1 cellular context compared by ENCODE assay signal in the genomic region with DNA sequence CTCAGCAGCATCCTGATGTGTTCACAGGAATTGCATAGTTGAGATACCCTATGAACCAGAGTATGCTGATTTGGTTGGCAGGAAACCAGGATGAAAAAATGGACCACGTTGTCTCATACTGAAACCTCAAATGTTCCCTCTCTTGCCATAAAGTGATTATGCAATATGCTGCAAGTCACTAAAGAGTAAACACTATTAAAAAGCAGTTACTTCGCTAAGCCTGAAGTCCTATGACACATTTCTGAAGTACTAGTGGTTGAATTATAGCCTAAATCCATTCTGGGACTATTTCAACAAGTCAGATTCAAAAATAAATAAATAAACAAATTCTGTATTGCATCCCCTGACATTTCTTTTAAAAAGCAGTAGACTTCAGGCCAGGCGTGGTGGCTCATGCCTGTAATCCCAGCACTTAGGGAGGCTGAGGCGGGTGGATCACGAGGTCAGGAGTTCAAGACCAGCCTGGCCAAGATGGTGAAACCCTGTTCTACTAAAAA.
TF ChIP-seq lines count a peak whose summit lies in the region.

No MANE protein-coding gene starts in this region.

TF ChIP-seq in GM12878, 131 proteins besides CTCF, POLR2A, EP300 and RAD21 (continued from another document):
- TF ChIP-seq PML (IDR thresholded peaks at IDR 0.05; ENCODE audit: low read length) (no peak), RB1 (IDR thresholded peaks at IDR 0.05; ENCODE audit: borderline replicate concordance) (no peak), FOXK2 (IDR thresholded peaks at IDR 0.05) (no peak), SPI1 (IDR thresholded peaks at IDR 0.05; ENCODE audit: borderline replicate concordance, insufficient read depth, low read depth, low read length) (no peak), GABPA (IDR thresholded peaks at IDR 0.05; ENCODE audit: low read depth) (0 out of 2 replicates have a peak, but pooled peaks have one; percentile 3), SIN3A (IDR thresholded peaks at IDR 0.05; ENCODE audit: low read depth, low read length) (no peak), CBX5 (IDR thresholded peaks at IDR 0.05; ENCODE audit: low read depth) (no peak)
- TF ChIP-seq, protein P1, sequence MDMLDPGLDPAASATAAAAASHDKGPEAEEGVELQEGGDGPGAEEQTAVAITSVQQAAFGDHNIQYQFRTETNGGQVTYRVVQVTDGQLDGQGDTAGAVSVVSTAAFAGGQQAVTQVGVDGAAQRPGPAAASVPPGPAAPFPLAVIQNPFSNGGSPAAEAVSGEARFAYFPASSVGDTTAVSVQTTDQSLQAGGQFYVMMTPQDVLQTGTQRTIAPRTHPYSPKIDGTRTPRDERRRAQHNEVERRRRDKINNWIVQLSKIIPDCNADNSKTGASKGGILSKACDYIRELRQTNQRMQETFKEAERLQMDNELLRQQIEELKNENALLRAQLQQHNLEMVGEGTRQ (IDR thresholded peaks at IDR 0.05; ENCODE audit: borderline replicate concordance, low read depth, low read length): no peak
- TF ChIP-seq, protein P2, sequence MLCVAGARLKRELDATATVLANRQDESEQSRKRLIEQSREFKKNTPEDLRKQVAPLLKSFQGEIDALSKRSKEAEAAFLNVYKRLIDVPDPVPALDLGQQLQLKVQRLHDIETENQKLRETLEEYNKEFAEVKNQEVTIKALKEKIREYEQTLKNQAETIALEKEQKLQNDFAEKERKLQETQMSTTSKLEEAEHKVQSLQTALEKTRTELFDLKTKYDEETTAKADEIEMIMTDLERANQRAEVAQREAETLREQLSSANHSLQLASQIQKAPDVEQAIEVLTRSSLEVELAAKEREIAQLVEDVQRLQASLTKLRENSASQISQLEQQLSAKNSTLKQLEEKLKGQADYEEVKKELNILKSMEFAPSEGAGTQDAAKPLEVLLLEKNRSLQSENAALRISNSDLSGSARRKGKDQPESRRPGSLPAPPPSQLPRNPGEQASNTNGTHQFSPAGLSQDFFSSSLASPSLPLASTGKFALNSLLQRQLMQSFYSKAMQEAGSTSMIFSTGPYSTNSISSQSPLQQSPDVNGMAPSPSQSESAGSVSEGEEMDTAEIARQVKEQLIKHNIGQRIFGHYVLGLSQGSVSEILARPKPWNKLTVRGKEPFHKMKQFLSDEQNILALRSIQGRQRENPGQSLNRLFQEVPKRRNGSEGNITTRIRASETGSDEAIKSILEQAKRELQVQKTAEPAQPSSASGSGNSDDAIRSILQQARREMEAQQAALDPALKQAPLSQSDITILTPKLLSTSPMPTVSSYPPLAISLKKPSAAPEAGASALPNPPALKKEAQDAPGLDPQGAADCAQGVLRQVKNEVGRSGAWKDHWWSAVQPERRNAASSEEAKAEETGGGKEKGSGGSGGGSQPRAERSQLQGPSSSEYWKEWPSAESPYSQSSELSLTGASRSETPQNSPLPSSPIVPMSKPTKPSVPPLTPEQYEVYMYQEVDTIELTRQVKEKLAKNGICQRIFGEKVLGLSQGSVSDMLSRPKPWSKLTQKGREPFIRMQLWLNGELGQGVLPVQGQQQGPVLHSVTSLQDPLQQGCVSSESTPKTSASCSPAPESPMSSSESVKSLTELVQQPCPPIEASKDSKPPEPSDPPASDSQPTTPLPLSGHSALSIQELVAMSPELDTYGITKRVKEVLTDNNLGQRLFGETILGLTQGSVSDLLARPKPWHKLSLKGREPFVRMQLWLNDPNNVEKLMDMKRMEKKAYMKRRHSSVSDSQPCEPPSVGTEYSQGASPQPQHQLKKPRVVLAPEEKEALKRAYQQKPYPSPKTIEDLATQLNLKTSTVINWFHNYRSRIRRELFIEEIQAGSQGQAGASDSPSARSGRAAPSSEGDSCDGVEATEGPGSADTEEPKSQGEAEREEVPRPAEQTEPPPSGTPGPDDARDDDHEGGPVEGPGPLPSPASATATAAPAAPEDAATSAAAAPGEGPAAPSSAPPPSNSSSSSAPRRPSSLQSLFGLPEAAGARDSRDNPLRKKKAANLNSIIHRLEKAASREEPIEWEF (IDR thresholded peaks at IDR 0.05; ENCODE audit: insufficient replicate concordance, low read depth, low read length): no peak
- TF ChIP-seq, protein P3, sequence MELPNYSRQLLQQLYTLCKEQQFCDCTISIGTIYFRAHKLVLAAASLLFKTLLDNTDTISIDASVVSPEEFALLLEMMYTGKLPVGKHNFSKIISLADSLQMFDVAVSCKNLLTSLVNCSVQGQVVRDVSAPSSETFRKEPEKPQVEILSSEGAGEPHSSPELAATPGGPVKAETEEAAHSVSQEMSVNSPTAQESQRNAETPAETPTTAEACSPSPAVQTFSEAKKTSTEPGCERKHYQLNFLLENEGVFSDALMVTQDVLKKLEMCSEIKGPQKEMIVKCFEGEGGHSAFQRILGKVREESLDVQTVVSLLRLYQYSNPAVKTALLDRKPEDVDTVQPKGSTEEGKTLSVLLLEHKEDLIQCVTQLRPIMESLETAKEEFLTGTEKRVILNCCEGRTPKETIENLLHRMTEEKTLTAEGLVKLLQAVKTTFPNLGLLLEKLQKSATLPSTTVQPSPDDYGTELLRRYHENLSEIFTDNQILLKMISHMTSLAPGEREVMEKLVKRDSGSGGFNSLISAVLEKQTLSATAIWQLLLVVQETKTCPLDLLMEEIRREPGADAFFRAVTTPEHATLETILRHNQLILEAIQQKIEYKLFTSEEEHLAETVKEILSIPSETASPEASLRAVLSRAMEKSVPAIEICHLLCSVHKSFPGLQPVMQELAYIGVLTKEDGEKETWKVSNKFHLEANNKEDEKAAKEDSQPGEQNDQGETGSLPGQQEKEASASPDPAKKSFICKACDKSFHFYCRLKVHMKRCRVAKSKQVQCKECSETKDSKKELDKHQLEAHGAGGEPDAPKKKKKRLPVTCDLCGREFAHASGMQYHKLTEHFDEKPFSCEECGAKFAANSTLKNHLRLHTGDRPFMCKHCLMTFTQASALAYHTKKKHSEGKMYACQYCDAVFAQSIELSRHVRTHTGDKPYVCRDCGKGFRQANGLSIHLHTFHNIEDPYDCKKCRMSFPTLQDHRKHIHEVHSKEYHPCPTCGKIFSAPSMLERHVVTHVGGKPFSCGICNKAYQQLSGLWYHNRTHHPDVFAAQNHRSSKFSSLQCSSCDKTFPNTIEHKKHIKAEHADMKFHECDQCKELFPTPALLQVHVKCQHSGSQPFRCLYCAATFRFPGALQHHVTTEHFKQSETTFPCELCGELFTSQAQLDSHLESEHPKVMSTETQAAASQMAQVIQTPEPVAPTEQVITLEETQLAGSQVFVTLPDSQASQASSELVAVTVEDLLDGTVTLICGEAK (IDR thresholded peaks at IDR 0.05; ENCODE audit: borderline replicate concordance): no peak
- TF ChIP-seq, protein P4, sequence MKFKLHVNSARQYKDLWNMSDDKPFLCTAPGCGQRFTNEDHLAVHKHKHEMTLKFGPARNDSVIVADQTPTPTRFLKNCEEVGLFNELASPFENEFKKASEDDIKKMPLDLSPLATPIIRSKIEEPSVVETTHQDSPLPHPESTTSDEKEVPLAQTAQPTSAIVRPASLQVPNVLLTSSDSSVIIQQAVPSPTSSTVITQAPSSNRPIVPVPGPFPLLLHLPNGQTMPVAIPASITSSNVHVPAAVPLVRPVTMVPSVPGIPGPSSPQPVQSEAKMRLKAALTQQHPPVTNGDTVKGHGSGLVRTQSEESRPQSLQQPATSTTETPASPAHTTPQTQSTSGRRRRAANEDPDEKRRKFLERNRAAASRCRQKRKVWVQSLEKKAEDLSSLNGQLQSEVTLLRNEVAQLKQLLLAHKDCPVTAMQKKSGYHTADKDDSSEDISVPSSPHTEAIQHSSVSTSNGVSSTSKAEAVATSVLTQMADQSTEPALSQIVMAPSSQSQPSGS (IDR thresholded peaks at IDR 0.05; ENCODE audit: low read length): 0 out of 2 replicates have a peak, but pooled peaks have one; percentile 37
